Comparison of ENCODE assay signal across 1 cellular context in genomic region chr19:43524922-43525835, GRCh38.
TF ChIP-seq lines count a peak whose summit lies in the region.

No MANE protein-coding gene starts in this region.

TF ChIP-seq in HEK293, 187 proteins besides CTCF, POLR2A, EP300 and RAD21 (continued from another document and continues in another):
- TF ChIP-seq ZNF513 (tag by site-specific recombination; IDR thresholded peaks at IDR 0.05) (no peak), ZNF157 (tag by site-specific recombination; IDR thresholded peaks at IDR 0.05) (no peak), GLIS2 (tag by site-specific recombination; IDR thresholded peaks at IDR 0.05) (no peak), ZFP3 (tag by site-specific recombination; IDR thresholded peaks at IDR 0.05; ENCODE audit: low read depth) (no peak), ZNF221 (tag by site-specific recombination; IDR thresholded peaks at IDR 0.05; ENCODE audit: borderline replicate concordance) (no peak), ZNF280D (tag by site-specific recombination; IDR thresholded peaks at IDR 0.05) (no peak), ZNF76 (tag by site-specific recombination; IDR thresholded peaks at IDR 0.05; ENCODE audit: borderline replicate concordance, low read depth) (no peak), ZNF19 (tag by site-specific recombination; IDR thresholded peaks at IDR 0.05; ENCODE audit: low read depth) (no peak), ZFP69B (tag by site-specific recombination; IDR thresholded peaks at IDR 0.05) (peak; percentile 90), ZSCAN16 (tag by site-specific recombination; IDR thresholded peaks at IDR 0.05) (no peak), GLI4 (tag by site-specific recombination; IDR thresholded peaks at IDR 0.05) (no peak), ZNF624 (tag by site-specific recombination; IDR thresholded peaks at IDR 0.05) (0 out of 2 replicates have a peak, but pooled peaks have one; percentile 13), ZNF423 (tag by site-specific recombination; IDR thresholded peaks at IDR 0.05) (peak; percentile 66; the same call in 1 of the 2 replicates), ZNF148 (tag by site-specific recombination; IDR thresholded peaks at IDR 0.05; ENCODE audit: borderline replicate concordance) (no peak), ZNF404 (tag by site-specific recombination; IDR thresholded peaks at IDR 0.05) (no peak), REPIN1 (tag by site-specific recombination; IDR thresholded peaks at IDR 0.05; ENCODE audit: low read depth) (no peak), ZNF571 (tag by site-specific recombination; IDR thresholded peaks at IDR 0.05) (no peak), ZNF626 (tag by site-specific recombination; IDR thresholded peaks at IDR 0.05) (no peak), REST (tag by site-specific recombination; IDR thresholded peaks at IDR 0.05) (no peak), ZNF654 (tag by site-specific recombination; IDR thresholded peaks at IDR 0.05; ENCODE audit: low read depth) (no peak), SP2 (tag by site-specific recombination; IDR thresholded peaks at IDR 0.05) (peak; percentile 46; the same call in 1 of the 2 replicates), PRDM1 (tag by site-specific recombination; IDR thresholded peaks at IDR 0.05) (peak; percentile 78), INSM2 (tag by site-specific recombination; IDR thresholded peaks at IDR 0.05) (no peak), YY2 (tag by site-specific recombination; IDR thresholded peaks at IDR 0.05) (no peak), KLF8 (tag by site-specific recombination; IDR thresholded peaks at IDR 0.05) (0 out of 2 replicates have a peak, but pooled peaks have one; percentile 37), ZNF16 (tag by site-specific recombination; IDR thresholded peaks at IDR 0.05; ENCODE audit: low read depth) (no peak), ZNF514 (tag by site-specific recombination; IDR thresholded peaks at IDR 0.05) (no peak), ZNF366 (tag by site-specific recombination; conservative IDR thresholded peaks at IDR 0.05) (0 out of 2 replicates have a peak, but pooled peaks have one; percentile 53), ZBTB11 (tag by site-specific recombination; conservative IDR thresholded peaks at IDR 0.05; ENCODE audit: low read depth) (no peak), ZNF274 (IDR thresholded peaks at IDR 0.05; ENCODE audit: low read length) (no peak), ZNF274 (tag by site-specific recombination; IDR thresholded peaks at IDR 0.05; ENCODE audit: borderline replicate concordance) (no peak), ZNF2 (tag by site-specific recombination; IDR thresholded peaks at IDR 0.05) (no peak), PBX3 (CRISPR knock-in tag; IDR thresholded peaks at IDR 0.05) (no peak), ZNF202 (tag by site-specific recombination; IDR thresholded peaks at IDR 0.05; ENCODE audit: borderline replicate concordance) (no peak), ZBTB49 (tag by site-specific recombination; IDR thresholded peaks at IDR 0.05; ENCODE audit: low read depth) (no peak), ZIC2 (tag by site-specific recombination; IDR thresholded peaks at IDR 0.05) (peak; percentile 30; the same call in 1 of the 2 replicates), ELK4 (IDR thresholded peaks at IDR 0.05; ENCODE audit: borderline replicate concordance, low read depth, low read length) (no peak), GFI1B (tag by site-specific recombination; IDR thresholded peaks at IDR 0.05) (no peak), ZXDB (tag by site-specific recombination; IDR thresholded peaks at IDR 0.05) (0 out of 2 replicates have a peak, but pooled peaks have one; percentile 35), SP7 (tag by site-specific recombination; IDR thresholded peaks at IDR 0.05) (peak; percentile 34; the same call in 1 of the 2 replicates), ZBTB48 (tag by site-specific recombination; IDR thresholded peaks at IDR 0.05) (no peak)
